Comparison of ENCODE assay signal across 1 cellular context in genomic region chr22:41845380-41846267, GRCh38.
TF ChIP-seq lines count a peak whose summit lies in the region.

No MANE protein-coding gene starts in this region.

TF ChIP-seq in K562, 482 proteins besides CTCF, POLR2A, EP300 and RAD21 (continued from another document and continues in another):
- TF ChIP-seq RBM34 (IDR thresholded peaks at IDR 0.05; ENCODE audit: borderline replicate concordance, insufficient read depth, low read length) (no peak), ZBTB26 (CRISPR knock-in tag; IDR thresholded peaks at IDR 0.05) (no peak), CCNT2 (IDR thresholded peaks at IDR 0.05; ENCODE audit: borderline replicate concordance, extremely low read depth, insufficient read length, low read depth, low read length) (peak; percentile 90), BDP1 (IDR thresholded peaks at IDR 0.05; ENCODE audit: insufficient read depth, insufficient read length) (no peak), ZMIZ1 (IDR thresholded peaks at IDR 0.05; ENCODE audit: low read depth in 2 of 2, low read length in 2 of 2) (peak in 1 of 2 experiments; percentile 81; a peak in 2 of 4 replicates), ZNF717 (CRISPR knock-in tag; IDR thresholded peaks at IDR 0.05) (no peak), TSHZ1 (CRISPR knock-in tag; IDR thresholded peaks at IDR 0.05) (no peak), NR2F6 (CRISPR knock-in tag; IDR thresholded peaks at IDR 0.05) (no peak), POLR2AphosphoS2 (IDR thresholded peaks at IDR 0.05; ENCODE audit: low read length) (no peak), ILF3 (IDR thresholded peaks at IDR 0.05; ENCODE audit: borderline replicate concordance) (no peak), ZKSCAN1 (IDR thresholded peaks at IDR 0.05; ENCODE audit: low read depth, low read length) (no peak), HDAC3 (IDR thresholded peaks at IDR 0.05; ENCODE audit: borderline replicate concordance, partially characterized antibody) (peak; percentile 90), ZKSCAN3 (CRISPR knock-in tag; IDR thresholded peaks at IDR 0.05) (no peak), POLR2B (IDR thresholded peaks at IDR 0.05; ENCODE audit: low read depth, partially characterized antibody) (no peak), KLF10 (CRISPR knock-in tag; IDR thresholded peaks at IDR 0.05) (no peak), ARID3B (CRISPR knock-in tag; IDR thresholded peaks at IDR 0.05; ENCODE audit: borderline replicate concordance) (no peak), CUX1 (CRISPR knock-in tag; IDR thresholded peaks at IDR 0.05) (no peak), KDM4B (IDR thresholded peaks at IDR 0.05; ENCODE audit: borderline replicate concordance in 2 of 2, low read depth in 1 of 2) (no peak), ZNF311 (CRISPR knock-in tag; IDR thresholded peaks at IDR 0.05) (peak; percentile 50; the same call in 1 of the 2 replicates), EZH2 (IDR thresholded peaks at IDR 0.05; ENCODE audit: borderline replicate concordance, low read depth, low read length) (no peak), ZNF398 (CRISPR knock-in tag; IDR thresholded peaks at IDR 0.05) (no peak), HNRNPL (IDR thresholded peaks at IDR 0.05; ENCODE audit: low read depth, low read length) (no peak), ARID4B (CRISPR knock-in tag; IDR thresholded peaks at IDR 0.05) (no peak), TRIM28 (IDR thresholded peaks at IDR 0.05) (no peak), ZNF79 (CRISPR knock-in tag; IDR thresholded peaks at IDR 0.05; ENCODE audit: low read depth) (no peak), PHF20 (IDR thresholded peaks at IDR 0.05; ENCODE audit: partially characterized antibody) (no peak), CC2D1A (IDR thresholded peaks at IDR 0.05) (peak; percentile 90), ZBTB7A (IDR thresholded peaks at IDR 0.05; ENCODE audit: borderline replicate concordance, control insufficient read depth, low read depth, low read length) (no peak), BHLHE40 (IDR thresholded peaks at IDR 0.05; ENCODE audit: low read length) (peak; percentile 98), TCF3 (CRISPR knock-in tag; IDR thresholded peaks at IDR 0.05) (peak; percentile 96), BRF2 (IDR thresholded peaks at IDR 0.05; ENCODE audit: borderline replicate concordance, insufficient read depth, insufficient read length) (no peak)
